In the genomic region with DNA sequence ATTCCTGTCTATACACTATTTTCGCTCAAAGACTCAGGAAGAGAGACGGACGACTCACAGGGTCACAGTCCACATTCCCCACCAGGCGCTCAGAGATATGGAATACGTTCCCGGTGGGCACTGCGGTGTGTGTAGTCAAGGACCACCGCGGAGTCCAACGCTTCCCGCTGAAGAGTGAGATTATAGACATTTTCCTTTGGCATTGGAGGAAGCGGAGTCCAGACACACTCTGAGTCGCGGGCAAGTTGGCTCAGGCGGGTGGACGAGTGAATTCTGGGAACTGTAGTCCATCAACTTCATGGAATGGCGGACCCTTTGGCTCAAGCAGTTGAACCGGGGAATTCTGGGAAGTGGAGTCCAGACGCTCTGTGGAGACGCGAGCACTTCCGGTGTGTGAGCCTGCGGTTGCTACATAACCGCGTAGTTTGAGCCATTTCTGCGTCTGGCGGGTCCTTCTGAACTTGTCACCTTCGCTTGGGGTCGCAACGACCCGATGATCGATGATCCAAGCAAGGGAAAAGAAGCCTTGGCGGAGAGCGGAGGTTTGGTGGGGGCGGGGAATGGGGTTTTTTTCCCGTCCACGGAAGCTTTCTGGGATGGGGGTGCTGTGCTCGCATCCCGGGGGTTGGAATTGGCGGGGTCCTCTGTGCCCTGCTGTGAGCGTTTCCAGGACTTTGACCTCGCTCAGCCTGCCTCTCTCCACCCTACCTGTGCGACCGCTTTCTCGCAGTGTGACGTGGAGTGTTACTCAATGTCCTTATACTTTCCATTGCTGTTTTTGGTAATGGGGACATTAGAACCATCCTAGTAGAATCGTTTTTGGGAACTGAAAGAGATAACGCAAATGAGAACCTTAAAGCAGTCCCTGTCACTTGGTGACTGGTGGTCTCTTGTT, we compare ENCODE assay signal across 8 cellular contexts. TPM values are rescaled to one million over a fixed set of nuclear protein-coding genes. Genes with fewer than 3 reads are reported as not detected.
A peak's percentile ranks its signal among the peaks of the same experiment; 100 is the strongest.
DNase-seq lines count a peak whose midpoint lies in the region; ATAC-seq and TF ChIP-seq lines count a peak whose summit lies in the region.

Gene ZNF230, plus strand, starts transcription at position 392 of the 895 bp plus-strand sequence. CDS start 4,122 bp downstream, outside the sequence.

- 0% methylated on average over 41 to 43 of the region's 48 CpGs for WGBS in esophagus squamous epithelium, 2 donors

- TF ChIP-seq CTCF in esophagus squamous epithelium (IDR thresholded peaks at IDR 0.05), result peak in 1 of 6 experiments; percentile 22

- no peaks in the 10 kb centered on the region for H3K27me3 Mint-ChIP-seq in activated T-cell treated with anti-CD3 and anti-CD28 coated beads, Interleukin-2, amount 50 U/mL, for 72 hours (ENCODE audit: low read depth)

- peak in 2 of 4 donors; percentile 31 to 63 for TF ChIP-seq POLR2A in esophagus squamous epithelium (IDR thresholded peaks at IDR 0.05)

- peaks cover 0 to 31% (median 6%) of the 10 kb centered on the region in 3 donors for H3K9me3 ChIP-seq in esophagus squamous epithelium

- ATAC-seq in GM21717 (IDR thresholded peaks at IDR 0.05; ENCODE audit: unreplicated experiment), result peak; percentile 85
- peak; percentile 97 to 99 for ATAC-seq in activated T-cell treated with anti-CD3 and anti-CD28 coated beads, Interleukin-2, amount 50 U/mL, for 72 hours (replicated peaks in 1 of 2)

- H3K4me3 ChIP-seq in Jurkat, Clone E6-1 (ENCODE audit: low read length), result peak within 1 kb of the TSS; percentile 67
- H3K4me3 ChIP-seq in esophagus squamous epithelium, result peak within 1 kb of the TSS; percentile 64 to 90 (median 83)

- peak within 1 kb of the TSS; percentile 80 to 84 (median 82) for H3K27ac ChIP-seq in esophagus squamous epithelium

- intact Hi-C loops in esophagus squamous epithelium (cut with DNase I), result no loop called here

- H3K27me3 ChIP-seq in esophagus squamous epithelium, result no peaks in the 10 kb centered on the region

- H3K36me3 Mint-ChIP-seq in activated T-cell treated with anti-CD3 and anti-CD28 coated beads, Interleukin-2, amount 50 U/mL, for 72 hours (ENCODE audit: insufficient read depth in 2 of 2), result peaks cover 32 to 35% of the 10 kb centered on the region in 2 donors

- peaks cover 18% of the 10 kb centered on the region for H3K4me1 Mint-ChIP-seq in activated T-cell treated with anti-CD3 and anti-CD28 coated beads, Interleukin-2, amount 50 U/mL, for 72 hours (ENCODE audit: low read depth)

- H3K9me3 Mint-ChIP-seq in activated T-cell treated with anti-CD3 and anti-CD28 coated beads, Interleukin-2, amount 50 U/mL, for 72 hours, result peaks cover 22 to 35% of the 10 kb centered on the region in 2 donors

- peaks cover 0 to 22% (median 5%) of the 10 kb centered on the region in 3 donors for H3K4me1 ChIP-seq in esophagus squamous epithelium

- peak within 1 kb of the TSS; percentile 99 for H3K4me3 Mint-ChIP-seq in activated T-cell treated with anti-CD3 and anti-CD28 coated beads, Interleukin-2, amount 50 U/mL, for 72 hours

- peak within 1 kb of the TSS; percentile 94 for H3K27ac Mint-ChIP-seq in activated T-cell treated with anti-CD3 and anti-CD28 coated beads, Interleukin-2, amount 50 U/mL, for 72 hours

- peaks cover 0 to 23% (median 3%) of the 10 kb centered on the region in 3 donors for H3K36me3 ChIP-seq in esophagus squamous epithelium

- peak; percentile 94 for DNase-seq in DMS79 (lab: John Stamatoyannopoulos, UW)
- peak; percentile 79 for DNase-seq in Jurkat, Clone E6-1 (ENCODE audit: low read depth, low spot score)
- peak; percentile 82 to 88 for DNase-seq in activated T-cell treated with anti-CD3 and anti-CD28 coated beads, Interleukin-2, amount 50 U/mL, for 72 hours
- DNase-seq in esophagus squamous epithelium (lab: John Stamatoyannopoulos, UW), result peak; percentile 56
- peak; percentile 97 for DNase-seq in myocyte (ENCODE audit: low read depth)
- DNase-seq in stimulated activated CD8-positive, alpha-beta memory T cell treated with anti-CD3 and anti-CD28 coated beads, Interleukin-7, amount 100 ng/mL, for 4 hours (ENCODE audit: low read depth in 2 of 2), result peak; percentile 77 to 78

TF ChIP-seq in PFSK-1, 5 proteins besides CTCF, POLR2A, EP300 and RAD21:
- TF ChIP-seq SIN3A (IDR thresholded peaks at IDR 0.05; ENCODE audit: borderline replicate concordance, insufficient read depth, low read length), result 0 out of 2 replicates have a peak, but pooled peaks have one; percentile 68
- TF ChIP-seq FOXP2 (optimal IDR thresholded peaks at IDR 0.05; ENCODE audit: borderline replicate concordance, extremely low read depth, extremely low read length, insufficient read depth), result peak; percentile 10
- peak; percentile 81; the same call in 1 of the 2 replicates for TF ChIP-seq POLR2AphosphoS5 (IDR thresholded peaks at IDR 0.05; ENCODE audit: low read depth, low read length)
- TF ChIP-seq, protein P1, sequence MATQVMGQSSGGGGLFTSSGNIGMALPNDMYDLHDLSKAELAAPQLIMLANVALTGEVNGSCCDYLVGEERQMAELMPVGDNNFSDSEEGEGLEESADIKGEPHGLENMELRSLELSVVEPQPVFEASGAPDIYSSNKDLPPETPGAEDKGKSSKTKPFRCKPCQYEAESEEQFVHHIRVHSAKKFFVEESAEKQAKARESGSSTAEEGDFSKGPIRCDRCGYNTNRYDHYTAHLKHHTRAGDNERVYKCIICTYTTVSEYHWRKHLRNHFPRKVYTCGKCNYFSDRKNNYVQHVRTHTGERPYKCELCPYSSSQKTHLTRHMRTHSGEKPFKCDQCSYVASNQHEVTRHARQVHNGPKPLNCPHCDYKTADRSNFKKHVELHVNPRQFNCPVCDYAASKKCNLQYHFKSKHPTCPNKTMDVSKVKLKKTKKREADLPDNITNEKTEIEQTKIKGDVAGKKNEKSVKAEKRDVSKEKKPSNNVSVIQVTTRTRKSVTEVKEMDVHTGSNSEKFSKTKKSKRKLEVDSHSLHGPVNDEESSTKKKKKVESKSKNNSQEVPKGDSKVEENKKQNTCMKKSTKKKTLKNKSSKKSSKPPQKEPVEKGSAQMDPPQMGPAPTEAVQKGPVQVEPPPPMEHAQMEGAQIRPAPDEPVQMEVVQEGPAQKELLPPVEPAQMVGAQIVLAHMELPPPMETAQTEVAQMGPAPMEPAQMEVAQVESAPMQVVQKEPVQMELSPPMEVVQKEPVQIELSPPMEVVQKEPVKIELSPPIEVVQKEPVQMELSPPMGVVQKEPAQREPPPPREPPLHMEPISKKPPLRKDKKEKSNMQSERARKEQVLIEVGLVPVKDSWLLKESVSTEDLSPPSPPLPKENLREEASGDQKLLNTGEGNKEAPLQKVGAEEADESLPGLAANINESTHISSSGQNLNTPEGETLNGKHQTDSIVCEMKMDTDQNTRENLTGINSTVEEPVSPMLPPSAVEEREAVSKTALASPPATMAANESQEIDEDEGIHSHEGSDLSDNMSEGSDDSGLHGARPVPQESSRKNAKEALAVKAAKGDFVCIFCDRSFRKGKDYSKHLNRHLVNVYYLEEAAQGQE (IDR thresholded peaks at IDR 0.05; ENCODE audit: insufficient read depth in 1 of 2, low read depth in 2 of 2, low read length in 2 of 2), result no peak
- no peak; the same call in 1 of the 2 replicates for TF ChIP-seq TAF1 (IDR thresholded peaks at IDR 0.05; ENCODE audit: borderline replicate concordance, insufficient read depth, low read length)

RNA-seq across cellular contexts. Expression of gene ZNF230, which starts in this region (rescaled TPM):
- polyA plus RNA-seq in Jurkat, Clone E6-1 (2012; ENCODE audit: insufficient read depth, insufficient read length), result 1.1 TPM
- 0.97 TPM for polyA plus RNA-seq in PFSK-1 (2012; ENCODE audit: insufficient read length, low read depth)
- 1 to 10 TPM; 5.5 to 5.8 TPM for total RNA-seq in activated T-cell treated with anti-CD3 and anti-CD28 coated beads, Interleukin-2, amount 50 U/mL, for 72 hours
- total RNA-seq in esophagus squamous epithelium, result 1 to 10 TPM; 1.1 to 6.3 (median 1.8) TPM
- total RNA-seq in myocyte, result 3.0 and 3.6 TPM in 2 replicates
- 1.8 TPM for polyA plus RNA-seq in myocyte (2012)

Comparison
In these comparisons a context has a peak if more than half of its experiments do, and no peak if none do; other contexts are left out.
1. Peak in every context shown above with its lines: DNase-seq, ATAC-seq, H3K4me3 ChIP-seq and H3K27ac ChIP-seq.